Comparison of ENCODE assay signal across 1 cellular context in the genomic region with DNA sequence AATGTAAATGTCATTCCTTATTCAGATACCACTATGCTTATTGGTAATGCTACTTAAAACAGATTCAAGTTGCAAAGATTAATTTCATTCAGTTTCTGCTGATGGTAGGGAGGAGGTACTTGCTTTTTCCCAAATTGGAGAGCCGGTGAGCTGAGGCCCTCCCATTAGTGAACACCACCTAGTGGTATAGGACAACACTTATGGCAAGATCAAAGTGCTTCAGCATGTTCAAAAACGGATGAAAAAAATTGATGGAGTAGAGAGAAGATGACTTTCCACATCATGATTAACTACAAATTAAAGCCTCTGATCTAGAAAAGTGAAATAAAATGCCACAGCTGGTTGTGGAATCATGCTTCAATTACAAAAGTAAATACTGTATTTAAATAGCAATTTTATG.
TF ChIP-seq lines count a peak whose summit lies in the region.

No MANE protein-coding gene starts in this region.

TF ChIP-seq in IMR-90, 13 proteins besides CTCF, POLR2A, EP300 and RAD21 (continued from another document):
- no peak for TF ChIP-seq CHD1 (IDR thresholded peaks at IDR 0.05; ENCODE audit: low read depth, low read length)
- no peak for TF ChIP-seq MAFK (IDR thresholded peaks at IDR 0.05; ENCODE audit: low read depth, low read length)
